Comparison of ENCODE assay signal across 8 cellular contexts in the genomic region with DNA sequence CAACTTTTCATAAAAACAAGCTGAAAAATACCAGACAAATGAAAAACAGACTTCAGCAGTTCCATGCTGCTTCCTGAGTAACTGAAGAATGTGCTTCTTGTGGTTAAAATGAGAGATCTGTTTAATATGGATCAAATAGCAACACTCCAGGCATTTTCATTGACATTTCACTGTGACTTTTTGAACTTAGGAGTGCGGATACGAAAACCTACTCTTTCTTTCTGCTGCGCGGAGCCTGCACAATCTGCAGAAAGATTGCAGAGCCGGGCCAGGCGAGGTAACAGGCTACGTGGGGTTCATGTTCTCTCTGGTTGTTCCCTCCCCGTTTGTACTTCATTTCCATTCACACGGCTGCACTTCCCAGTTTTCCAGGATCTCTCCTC. TPM values are rescaled to one million over a fixed set of nuclear protein-coding genes. Genes with fewer than 3 reads are reported as not detected.
DNase-seq lines count a peak whose midpoint lies in the region; ATAC-seq and TF ChIP-seq lines count a peak whose summit lies in the region.

No MANE protein-coding gene starts in this region.

- no peak for TF ChIP-seq CTCF in CD4-positive, alpha-beta T cell (IDR thresholded peaks at IDR 0.05)

- no peak for ATAC-seq in CD4-positive, alpha-beta T cell (ENCODE audit: poor library complexity)
- ATAC-seq in stimulated activated naive B cell treated with anti-CD40 and anti-IgM and Interleukin-4, amounts not matched to agents 10 μg/mL and 1 μg/mL and 100 μg/mL, for 72 hours (replicated peaks) = no peak
- no peak for ATAC-seq in GM21526 (IDR thresholded peaks at IDR 0.05; ENCODE audit: low FRiP score, unreplicated experiment)
- no peak for ATAC-seq in GM19397 (IDR thresholded peaks at IDR 0.05; ENCODE audit: unreplicated experiment)

- no peak for DNase-seq in CD4-positive, alpha-beta T cell
- DNase-seq in HT-29 (ENCODE audit: low spot score) (peak; percentile 69), iPS-NIHi11 (ENCODE audit: low spot score) (peak; percentile 10)
- no peak for DNase-seq in stimulated activated naive B cell treated with anti-CD40 and anti-IgM and Interleukin-4, amounts not matched to agents 10 μg/mL and 1 μg/mL and 100 μg/mL, for 72 hours
- DNase-seq in effector CD8-positive, alpha-beta T cell (lab: John Stamatoyannopoulos, UW) = no peak

- no peaks in the 10 kb centered on the region for H3K9me3 Mint-ChIP-seq in CD4-positive, alpha-beta T cell
- no peaks in the 10 kb centered on the region for H3K9me3 Mint-ChIP-seq in stimulated activated naive B cell treated with anti-CD40 and anti-IgM and Interleukin-4, amounts not matched to agents 10 μg/mL and 1 μg/mL and 100 μg/mL, for 72 hours

- H3K27me3 Mint-ChIP-seq in CD4-positive, alpha-beta T cell = no peaks in the 10 kb centered on the region
- H3K27me3 Mint-ChIP-seq in stimulated activated naive B cell treated with anti-CD40 and anti-IgM and Interleukin-4, amounts not matched to agents 10 μg/mL and 1 μg/mL and 100 μg/mL, for 72 hours = no peaks in the 10 kb centered on the region

- CTCF ChIA-PET in CD4-positive, alpha-beta T cell (lab: Charles Lee) = interaction anchor here (0.7 to 10.5 kb wide), 6 partner anchors 9 to 227 kb away, joined by 3 to 187 read pairs (median 4); no protein-coding TSS in a partner anchor

- POLR2A ChIA-PET in CD4-positive, alpha-beta T cell (lab: Charles Lee) = interaction anchor here (0.9 to 6.8 kb wide), 10 partner anchors 10 to 341 kb away, joined by 3 to 129 read pairs (median 20); a partner anchor contains a TSS

- intact Hi-C loops in CD4-positive, alpha-beta T cell (cut with DNase I, micrococcal nuclease) = loop anchor here (2.0 to 10.0 kb wide), 4 partner anchors 16 to 658 kb away; a partner anchor contains a TSS

- peak overlapping the region; percentile 95 for H3K27ac ChIP-seq in CD4-positive, alpha-beta T cell (ENCODE audit: low read depth, low read length)
- H3K27ac ChIP-seq in angular gyrus (ENCODE audit: low read depth, low read length) = peak overlapping the region; percentile 72

- H3K4me1 Mint-ChIP-seq in CD4-positive, alpha-beta T cell (ENCODE audit: low read depth) = peaks cover 37% of the 10 kb centered on the region
- H3K4me1 Mint-ChIP-seq in stimulated activated naive B cell treated with anti-CD40 and anti-IgM and Interleukin-4, amounts not matched to agents 10 μg/mL and 1 μg/mL and 100 μg/mL, for 72 hours = peaks cover 21 to 25% of the 10 kb centered on the region in 2 donors

- H3K36me3 Mint-ChIP-seq in CD4-positive, alpha-beta T cell (ENCODE audit: low read depth) = peaks cover 29% of the 10 kb centered on the region
- peaks cover 3 to 7% of the 10 kb centered on the region in 2 donors for H3K36me3 Mint-ChIP-seq in stimulated activated naive B cell treated with anti-CD40 and anti-IgM and Interleukin-4, amounts not matched to agents 10 μg/mL and 1 μg/mL and 100 μg/mL, for 72 hours

- H3K4me3 Mint-ChIP-seq in CD4-positive, alpha-beta T cell = peak overlapping the region; percentile 97
- peak overlapping the region; percentile 77 to 95 for H3K4me3 Mint-ChIP-seq in stimulated activated naive B cell treated with anti-CD40 and anti-IgM and Interleukin-4, amounts not matched to agents 10 μg/mL and 1 μg/mL and 100 μg/mL, for 72 hours

- H3K9me3 ChIP-seq in CD4-positive, alpha-beta T cell (ENCODE audit: control insufficient read depth, low read length) = no peaks in the 10 kb centered on the region

- H3K27ac Mint-ChIP-seq in CD4-positive, alpha-beta T cell = peak overlapping the region; percentile 86
- peak overlapping the region; percentile 80 for H3K27ac Mint-ChIP-seq in stimulated activated naive B cell treated with anti-CD40 and anti-IgM and Interleukin-4, amounts not matched to agents 10 μg/mL and 1 μg/mL and 100 μg/mL, for 72 hours

- no peaks in the 10 kb centered on the region for H3K27me3 ChIP-seq in CD4-positive, alpha-beta T cell (ENCODE audit: control insufficient read depth, insufficient read depth, low read length)

RNA-seq across cellular contexts. Expression of a gene that starts 0.6 kb away (rescaled TPM):
- total RNA-seq in CD4-positive, alpha-beta T cell = 10 to 100 TPM; 80.2 to 83.4 TPM
- total RNA-seq in HT-29 (2014; rRNA removed; shearing (Covaris generic)) = 40.6 and 42.1 TPM in 2 replicates

RNA-seq across cellular contexts. Expression of a gene that starts 10.1 kb away (rescaled TPM):
- 10 to 100 TPM; 49.3 to 52.5 TPM for total RNA-seq in CD4-positive, alpha-beta T cell
- 30.3 and 35.9 TPM in 2 replicates for total RNA-seq in HT-29 (2014; rRNA removed; shearing (Covaris generic))

Comparison
In these comparisons a context has a peak if more than half of its experiments do, and no peak if none do; other contexts are left out.
1. DNase-seq: peak in HT-29 (single experiment) and iPS-NIHi11 (single experiment); none in CD4-positive, alpha-beta T cell (0 of 10), stimulated activated naive B cell treated with anti-CD40 and anti-IgM and Interleukin-4, amounts not matched to agents 10 μg/mL and 1 μg/mL and 100 μg/mL, for 72 hours (single experiment) and effector CD8-positive, alpha-beta T cell (single experiment).